In genomic region chr1:220783453-220783852, GRCh38 we compare ENCODE assay signal across 29 cellular contexts. TPM values are rescaled to one million over a fixed set of nuclear protein-coding genes. Genes with fewer than 3 reads are reported as not detected.
"Had no signal": no experiment of that assay in that cellular context is flagged by ENCODE, and none has a peak within 500 bp of the region (broad histone marks: within the 10 kb centered on the region; RNA-seq: fewer than 3 reads in every experiment).

No MANE protein-coding gene starts in this region.

- H3K27me3 ChIP-seq: adrenal gland, body of pancreas had no signal

- H3K9me3 ChIP-seq: adrenal gland, body of pancreas had no signal

- H3K36me3 ChIP-seq: adrenal gland had no signal

- H3K27ac ChIP-seq: adrenal gland, body of pancreas, epithelial cell of prostate had no signal

- DNase-seq: activated CD4-positive, alpha-beta memory T cell treated with anti-CD3 and anti-CD28 coated beads for 36 hours; activated CD4-positive, alpha-beta T cell treated with anti-CD3 and anti-CD28 coated beads for 36 hours; activated CD4-positive, alpha-beta T cell treated with anti-CD3 and anti-CD28 coated beads, Interleukin-2, amount 10 ng/mL, durations not matched to agents 24 days and 14 days; activated CD4-positive, CD25-positive, alpha-beta regulatory T cell; activated CD4-positive, CD25-positive, alpha-beta regulatory T cell treated with anti-CD3 and anti-CD28 coated beads, Interleukin-2, amount 50 U/mL, for 72 hours; activated CD8-positive, alpha-beta memory T cell treated with anti-CD3 and anti-CD28 coated beads, Interleukin-2, amount 10 ng/mL, durations not matched to agents 7 days and 5 days; activated CD8-positive, alpha-beta memory T cell treated with anti-CD3 and anti-CD28 coated beads, Interleukin-2, amount 50 U/mL, for 4 hours; activated CD8-positive, alpha-beta T cell treated with anti-CD3 and anti-CD28 coated beads, Interleukin-2, amount 10 ng/mL, durations not matched to agents 7 days and 5 days; activated effector memory CD4-positive, alpha-beta T cell treated with anti-CD3 and anti-CD28 coated beads, Interleukin-2, amount 50 U/mL, for 16 hours; activated naive CD4-positive, alpha-beta T cell treated with anti-CD3 and anti-CD28 coated beads for 36 hours; activated naive CD8-positive, alpha-beta T cell treated with anti-CD3 and anti-CD28 coated beads for 36 hours; activated naive CD8-positive, alpha-beta T cell treated with anti-CD3 and anti-CD28 coated beads, Interleukin-2, amount 50 U/mL, for 24 hours; activated T-cell treated with anti-CD3 and anti-CD28 coated beads, Interleukin-2, amount 50 U/mL, for 1 hour; activated T-cell treated with anti-CD3 and anti-CD28 coated beads, Interleukin-2, amount 50 U/mL, for 48 hours; amygdala; aorta; body of pancreas; caudate nucleus; cortex of kidney; dermis blood vessel endothelial cell; effector CD4-positive, alpha-beta T cell; foreskin fibroblast; T-helper 17 cell; T1000 had no signal

- H3K4me3 ChIP-seq: adrenal gland, body of pancreas had no signal

RNA-seq across cellular contexts. Expression of gene MTARC1, which starts 3.3 kb away (rescaled TPM):
- total RNA-seq: activated CD4-positive, alpha-beta memory T cell treated with anti-CD3 and anti-CD28 coated beads for 36 hours; activated CD4-positive, alpha-beta T cell treated with anti-CD3 and anti-CD28 coated beads for 36 hours; activated CD4-positive, alpha-beta T cell treated with anti-CD3 and anti-CD28 coated beads, Interleukin-2, amount 10 ng/mL, durations not matched to agents 24 days and 14 days; activated CD8-positive, alpha-beta memory T cell treated with anti-CD3 and anti-CD28 coated beads for 36 hours; activated CD8-positive, alpha-beta memory T cell treated with anti-CD3 and anti-CD28 coated beads, Interleukin-2, amount 10 ng/mL, durations not matched to agents 7 days and 5 days; activated CD8-positive, alpha-beta T cell treated with anti-CD3 and anti-CD28 coated beads, Interleukin-2, amount 10 ng/mL, durations not matched to agents 7 days and 5 days; activated naive CD4-positive, alpha-beta T cell treated with anti-CD3 and anti-CD28 coated beads for 36 hours; activated T-helper 1 cell treated with anti-CD3 and anti-CD28 coated beads, Interleukin-12 subunit alpha, Interleukin-12 subunit beta, Interleukin-2, Interleukin-4 antibody, amounts not matched to agents 30 ng/mL and 10 ng/mL and 1 ng/mL, durations not matched to agents 14 hours and 24 hours and 36 hours; activated T-helper 2 cell treated with anti-CD3 and anti-CD28 coated beads, Interferon-gamma antibody, Interleukin-2, Interleukin-4, amounts not matched to agents 10 μg/mL and 5 μg/mL and 100 μg/mL, durations not matched to agents 14 hours and 24 hours and 36 hours had no signal

RNA-seq across cellular contexts. Expression of gene MTARC2, which starts 35.3 kb away (rescaled TPM):
- total RNA-seq: activated CD4-positive, alpha-beta memory T cell treated with anti-CD3 and anti-CD28 coated beads for 36 hours; activated CD4-positive, alpha-beta T cell treated with anti-CD3 and anti-CD28 coated beads for 36 hours; activated CD4-positive, alpha-beta T cell treated with anti-CD3 and anti-CD28 coated beads, Interleukin-2, amount 10 ng/mL, durations not matched to agents 24 days and 14 days; activated CD8-positive, alpha-beta memory T cell treated with anti-CD3 and anti-CD28 coated beads for 36 hours; activated CD8-positive, alpha-beta memory T cell treated with anti-CD3 and anti-CD28 coated beads, Interleukin-2, amount 10 ng/mL, durations not matched to agents 7 days and 5 days; activated CD8-positive, alpha-beta T cell treated with anti-CD3 and anti-CD28 coated beads, Interleukin-2, amount 10 ng/mL, durations not matched to agents 7 days and 5 days; activated naive CD4-positive, alpha-beta T cell treated with anti-CD3 and anti-CD28 coated beads for 36 hours; activated naive CD8-positive, alpha-beta T cell treated with anti-CD3 and anti-CD28 coated beads for 36 hours; activated T-helper 1 cell treated with anti-CD3 and anti-CD28 coated beads, Interleukin-12 subunit alpha, Interleukin-12 subunit beta, Interleukin-2, Interleukin-4 antibody, amounts not matched to agents 30 ng/mL and 10 ng/mL and 1 ng/mL, durations not matched to agents 14 hours and 24 hours and 36 hours; activated T-helper 2 cell treated with anti-CD3 and anti-CD28 coated beads, Interferon-gamma antibody, Interleukin-2, Interleukin-4, amounts not matched to agents 10 μg/mL and 5 μg/mL and 100 μg/mL, durations not matched to agents 14 hours and 24 hours and 36 hours had no signal
